24 cellular contexts compared by ENCODE assay signal in genomic region chr10:60270426-60270825, GRCh38.
DNase-seq lines count a peak whose midpoint lies in the region; FAIRE-seq and TF ChIP-seq lines count a peak whose summit lies in the region.
"Had no signal": no experiment of that assay in that cellular context is flagged by ENCODE, and none has a peak within 500 bp of the region (broad histone marks: within the 10 kb centered on the region; RNA-seq: fewer than 3 reads in every experiment).

No MANE protein-coding gene starts in this region.

- no peaks in the 10 kb centered on the region for H3K79me1 ChIP-seq in mesenchymal stem cell (replicated peaks; ENCODE audit: low read length, poor library complexity, severe bottlenecking)

- no peak overlapping the region for H3K27ac Mint-ChIP-seq in astrocyte (ENCODE audit: unreplicated experiment)
- H3K27ac Mint-ChIP-seq: activated T-helper 1 cell treated with anti-CD3 and anti-CD28 coated beads, Interleukin-12 subunit alpha, Interleukin-12 subunit beta, Interleukin-2, Interleukin-4 antibody, amounts not matched to agents 30 ng/mL and 10 ng/mL and 1 ng/mL, durations not matched to agents 14 hours and 24 hours and 36 hours; natural killer cell had no signal

- no peaks in the 10 kb centered on the region for H3K79me2 ChIP-seq in astrocyte (ENCODE audit: insufficient read depth, low read length)

- H3K27me3 ChIP-seq in astrocyte (ENCODE audit: insufficient read depth, low read length) (no peaks in the 10 kb centered on the region), mesenchymal stem cell (ENCODE audit: control insufficient read depth in 1 of 2, insufficient read depth in 1 of 2, low read length in 2 of 2) (no peaks in the 10 kb centered on the region), ovary (no peaks in the 10 kb centered on the region)

- H2AFZ ChIP-seq in astrocyte (ENCODE audit: low read depth, low read length), result no peak overlapping the region
- H2AFZ ChIP-seq in mesenchymal stem cell (ENCODE audit: low read depth, low read length), result no peak overlapping the region

- no peaks in the 10 kb centered on the region for H3K9me3 ChIP-seq in astrocyte (ENCODE audit: insufficient read depth, low read depth, low read length)
- H3K9me3 ChIP-seq in mesenchymal stem cell (ENCODE audit: control insufficient read depth, low read length), result no peaks in the 10 kb centered on the region
- no peaks in the 10 kb centered on the region for H3K9me3 ChIP-seq in ovary
- H3K9me3 ChIP-seq: thoracic aorta had no signal

- no peak overlapping the region for H2BK12ac ChIP-seq in mesenchymal stem cell (ENCODE audit: low read length in 2 of 2)

- no peak overlapping the region for H3K18ac ChIP-seq in mesenchymal stem cell (ENCODE audit: low read depth in 1 of 2, low read length in 2 of 2)

- H3K4me2 ChIP-seq in astrocyte (ENCODE audit: low read length) (no peak overlapping the region), mesenchymal stem cell (ENCODE audit: low read length, poor library complexity, severe bottlenecking) (no peak overlapping the region)

- no peaks in the 10 kb centered on the region for H4K20me1 ChIP-seq in astrocyte (ENCODE audit: insufficient read depth, low read length)

- H3K36me3 ChIP-seq in astrocyte (ENCODE audit: insufficient read depth, low read length) (no peaks in the 10 kb centered on the region), mesenchymal stem cell (ENCODE audit: control insufficient read depth in 1 of 2, insufficient read depth in 2 of 2, low read depth in 1 of 2, low read length in 2 of 2) (no peaks in the 10 kb centered on the region), ovary (no peaks in the 10 kb centered on the region)
- H3K36me3 ChIP-seq: thoracic aorta had no signal

- no peak overlapping the region for H3K23ac ChIP-seq in mesenchymal stem cell (ENCODE audit: low read length in 2 of 2)

- no peaks in the 10 kb centered on the region for H3K9me3 Mint-ChIP-seq in astrocyte (ENCODE audit: unreplicated experiment)
- H3K9me3 Mint-ChIP-seq: activated T-helper 1 cell treated with anti-CD3 and anti-CD28 coated beads, Interleukin-12 subunit alpha, Interleukin-12 subunit beta, Interleukin-2, Interleukin-4 antibody, amounts not matched to agents 30 ng/mL and 10 ng/mL and 1 ng/mL, durations not matched to agents 14 hours and 24 hours and 36 hours; natural killer cell had no signal

- WGBS in mesenchymal stem cell, result no CpG with 5 or more reads among the region's 1 CpG
- WGBS in ovary, 3 donors, result 34 to 77% (median 38%) methylated on average over 1 of the region's 1 CpG

- no peak overlapping the region for H2BK15ac ChIP-seq in mesenchymal stem cell (ENCODE audit: low read depth, poor library complexity, severe bottlenecking)

- H3K4ac ChIP-seq in mesenchymal stem cell (ENCODE audit: low read depth in 1 of 2, low read length in 2 of 2), result no peak overlapping the region

- H4K8ac ChIP-seq in mesenchymal stem cell (ENCODE audit: low read length), result no peak overlapping the region

- H3K4me1 ChIP-seq in astrocyte (ENCODE audit: insufficient read depth, low read length) (no peaks in the 10 kb centered on the region), mesenchymal stem cell (ENCODE audit: control insufficient read depth, insufficient read depth, low read depth, low read length) (no peaks in the 10 kb centered on the region), ovary (ENCODE audit: insufficient read depth) (no peaks in the 10 kb centered on the region)

- no peak overlapping the region for H2BK120ac ChIP-seq in mesenchymal stem cell (ENCODE audit: low read depth, low read length)

- H2BK5ac ChIP-seq in mesenchymal stem cell (ENCODE audit: low read depth, low read length, poor library complexity, severe bottlenecking), result no peak overlapping the region

- H2AK5ac ChIP-seq in mesenchymal stem cell (ENCODE audit: low read length, severe bottlenecking), result no peak overlapping the region

- no peak for TF ChIP-seq EP300 in ovary (IDR thresholded peaks at IDR 0.05)

- H3K4me3 ChIP-seq in astrocyte (ENCODE audit: insufficient read depth, low read depth, low read length) (no peak overlapping the region), mesenchymal stem cell (ENCODE audit: insufficient read depth in 1 of 2, low read depth in 1 of 2, low read length in 2 of 2) (no peak overlapping the region), ovary (no peak overlapping the region)
- H3K4me3 ChIP-seq: K562, SK-N-MC, thoracic aorta had no signal

- no peaks in the 10 kb centered on the region for H3K27me3 Mint-ChIP-seq in astrocyte (ENCODE audit: low read depth, unreplicated experiment)

- TF ChIP-seq CTCF in astrocyte (IDR thresholded peaks at IDR 0.05; ENCODE audit: insufficient read depth, low read depth, low read length), result no peak
- no peak for TF ChIP-seq CTCF in ovary (IDR thresholded peaks at IDR 0.05)

- peaks cover 3% of the 10 kb centered on the region for H3K36me3 Mint-ChIP-seq in astrocyte (ENCODE audit: low read depth, unreplicated experiment)
- H3K36me3 Mint-ChIP-seq: natural killer cell had no signal

- no peaks in the 10 kb centered on the region for H3K4me1 Mint-ChIP-seq in astrocyte (ENCODE audit: low read depth, unreplicated experiment)
- H3K4me1 Mint-ChIP-seq: natural killer cell had no signal

- TF ChIP-seq POLR2A in ovary (IDR thresholded peaks at IDR 0.05), result no peak

- peak; percentile 69 for DNase-seq in EH (ENCODE audit: low read depth)
- DNase-seq in LHCN-M2 (ENCODE audit: low read depth), result peak; percentile 43
- DNase-seq in astrocyte (ENCODE audit: low read depth), result peak; percentile 79
- peak; percentile 33 for DNase-seq in mesenchymal stem cell
- no peak for DNase-seq in ovary
- no peak for DNase-seq in iPS-NIHi11 (ENCODE audit: low spot score)
- no peak for DNase-seq in NCI-H146 treated with DMSO at 0.1 percent for 48 hours (lab: John Stamatoyannopoulos, UW; ENCODE audit: unreplicated experiment)
- no peak for DNase-seq in epidermal melanocyte (ENCODE audit: insufficient read length, low spot score)
- DNase-seq: activated CD4-positive, alpha-beta T cell treated with anti-CD3 and anti-CD28 coated beads, Interleukin-2, amount 50 U/mL, for 4 hours; activated naive CD4-positive, alpha-beta T cell treated with anti-CD3 and anti-CD28 coated beads, Interleukin-2, amount 50 U/mL, for 16 hours; natural killer cell; NCI-H1694; NCI-H2171 treated with DMSO at 0.1 percent for 48 hours; NCI-H524; NK-92 treated with Interleukin-12 subunit alpha and Interleukin-12 subunit beta, amount 100 ng/mL, for 24 hours; stimulated activated CD4-positive, alpha-beta T cell treated with anti-CD3 and anti-CD28 coated beads, Interleukin-4, amount 100 ng/mL, for 4 hours; stimulated activated naive CD4-positive, alpha-beta T cell treated with Interleukin-2 at 50 U/mL for 16 hours had no signal

- no peak overlapping the region for H3K9ac ChIP-seq in astrocyte (ENCODE audit: low read length)
- H3K9ac ChIP-seq in mesenchymal stem cell (ENCODE audit: low read length), result peak overlapping the region; percentile 10

- H3K14ac ChIP-seq in mesenchymal stem cell (ENCODE audit: low read length in 2 of 2), result no peak overlapping the region

- H3K27ac ChIP-seq in astrocyte (ENCODE audit: low read depth, low read length) (no peak overlapping the region), mesenchymal stem cell (ENCODE audit: low read length, poor library complexity, severe bottlenecking) (no peak overlapping the region), ovary (no peak overlapping the region)
- H3K27ac ChIP-seq: C4-2B, SK-N-MC, thoracic aorta, VCaP had no signal

- intact Hi-C loops in ovary (cut with DNase I), result no loop called here

- H3K4me3 Mint-ChIP-seq in astrocyte (ENCODE audit: unreplicated experiment), result no peak overlapping the region
- H3K4me3 Mint-ChIP-seq: activated T-helper 1 cell treated with anti-CD3 and anti-CD28 coated beads, Interleukin-12 subunit alpha, Interleukin-12 subunit beta, Interleukin-2, Interleukin-4 antibody, amounts not matched to agents 30 ng/mL and 10 ng/mL and 1 ng/mL, durations not matched to agents 14 hours and 24 hours and 36 hours; natural killer cell had no signal

- no peak overlapping the region for H4K91ac ChIP-seq in mesenchymal stem cell (ENCODE audit: low read length)

- no peak for FAIRE-seq in astrocyte (lab: Jason Lieb, UNC)
- FAIRE-seq: endothelial cell of umbilical vein, K562 had no signal

Comparison
In these comparisons a context has a peak if more than half of its experiments do, and no peak if none do; other contexts are left out.
1. DNase-seq: peak in EH (single experiment), LHCN-M2 (single experiment), astrocyte (single experiment) and mesenchymal stem cell (single experiment); none in ovary (0 of 5), iPS-NIHi11 (single experiment), NCI-H146 treated with DMSO at 0.1 percent for 48 hours (single experiment) and epidermal melanocyte (single experiment).